Comparison of ENCODE assay signal across 17 cellular contexts in genomic region chr21:27104749-27105439, GRCh38.
DNase-seq lines count a peak whose midpoint lies in the region; ATAC-seq, FAIRE-seq and TF ChIP-seq lines count a peak whose summit lies in the region.
"Had no signal": no experiment of that assay in that cellular context is flagged by ENCODE, and none has a peak within 500 bp of the region (broad histone marks: within the 10 kb centered on the region; RNA-seq: fewer than 3 reads in every experiment).

No MANE protein-coding gene starts in this region.

- intact Hi-C loops in left ventricle myocardium superior (cut with micrococcal nuclease), result no loop called here
- intact Hi-C loops in right cardiac atrium (cut with DNase I), result no loop called here
- intact Hi-C loops in vagina (cut with DNase I), result no loop called here

- FAIRE-seq in urothelium cell line (lab: Jason Lieb, UNC), result no peak
- FAIRE-seq: GM12878 had no signal

- H3K36me3 ChIP-seq in vagina, result no peaks in the 10 kb centered on the region
- H3K36me3 ChIP-seq: upper lobe of left lung had no signal

- H3K27ac ChIP-seq in right cardiac atrium (ENCODE audit: low read length) (no peak overlapping the region), vagina (no peak overlapping the region)
- H3K27ac ChIP-seq: PC-9, upper lobe of left lung had no signal

- no peak for TF ChIP-seq CTCF in vagina (IDR thresholded peaks at IDR 0.05)

- 50% methylated on average over 5 of the region's 5 CpGs for WGBS in right cardiac atrium

- no peaks in the 10 kb centered on the region for H3K4me1 ChIP-seq in right cardiac atrium (ENCODE audit: control insufficient read depth, insufficient read depth, low read length)
- peaks cover 12% of the 10 kb centered on the region for H3K4me1 ChIP-seq in vagina
- H3K4me1 ChIP-seq: upper lobe of left lung had no signal

- H3K4me3 ChIP-seq in right cardiac atrium (ENCODE audit: low read length) (no peak overlapping the region), vagina (no peak overlapping the region)
- H3K4me3 ChIP-seq: GM12878, PC-9, upper lobe of left lung had no signal

- H3K27me3 ChIP-seq in right cardiac atrium (ENCODE audit: control insufficient read depth, insufficient read depth) (no peaks in the 10 kb centered on the region), vagina (no peaks in the 10 kb centered on the region)
- H3K27me3 ChIP-seq: upper lobe of left lung had no signal

- no peaks in the 10 kb centered on the region for H3K9me3 ChIP-seq in right cardiac atrium (ENCODE audit: control insufficient read depth, low read length)
- no peaks in the 10 kb centered on the region for H3K9me3 ChIP-seq in vagina
- H3K9me3 ChIP-seq: upper lobe of left lung had no signal

- TF ChIP-seq POLR2A in vagina (IDR thresholded peaks at IDR 0.05), result no peak

- DNase-seq in left ventricle myocardium superior (no peak), right cardiac atrium (no peak), astrocyte of the hippocampus (ENCODE audit: low read depth, low spot score) (peak; percentile 2), iPS-NIHi11 (ENCODE audit: low spot score) (peak; percentile 11), urothelium cell line (ENCODE audit: low spot score) (peak; percentile 11), vagina (ENCODE audit: extremely low spot score in 2 of 2) (no peak), SHP77 treated with DMSO at 0.1 percent for 48 hours (lab: John Stamatoyannopoulos, UW) (no peak), Kasumi-1 (lab: John Stamatoyannopoulos, UW) (no peak)
- DNase-seq: ACHN; activated CD4-positive, alpha-beta T cell treated with anti-CD3 and anti-CD28 coated beads for 1 hour; activated T-cell treated with anti-CD3 and anti-CD28 coated beads, Interleukin-2, amount 50 U/mL, for 1 hour; effector memory CD4-positive, alpha-beta T cell; NCI-H226; PC-9; T-cell; upper lobe of left lung had no signal

- ATAC-seq in left ventricle myocardium superior (peak; percentile 33), right cardiac atrium (no peak)
- ATAC-seq: GM12878, T-cell had no signal

Comparison
In these comparisons a context has a peak if more than half of its experiments do, and no peak if none do; other contexts are left out.
1. DNase-seq: peak in astrocyte of the hippocampus (single experiment), iPS-NIHi11 (single experiment) and urothelium cell line (single experiment); none in left ventricle myocardium superior (single experiment), right cardiac atrium (0 of 3), vagina (0 of 2), SHP77 treated with DMSO at 0.1 percent for 48 hours (single experiment) and Kasumi-1 (0 of 2).